In the genomic region with DNA sequence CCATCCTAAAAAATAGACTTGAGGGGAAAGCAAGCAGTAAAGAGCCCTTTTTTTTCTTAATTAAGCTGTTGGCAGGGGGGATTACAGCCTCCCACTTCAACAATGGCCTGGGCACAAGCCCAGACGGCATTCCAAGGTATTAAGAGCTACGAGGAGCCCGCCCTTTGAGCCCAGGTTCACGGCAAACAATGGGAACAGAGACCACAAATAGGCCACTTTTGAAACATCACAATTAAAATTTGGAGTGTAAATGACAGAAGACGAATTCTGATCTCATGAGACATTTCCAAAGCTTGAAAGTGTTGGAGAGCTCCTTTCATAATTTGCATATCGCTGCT, we compare ENCODE assay signal across 10 cellular contexts. TPM values are rescaled to one million over a fixed set of nuclear protein-coding genes. Genes with fewer than 3 reads are reported as not detected.
A peak's percentile ranks its signal among the peaks of the same experiment; 100 is the strongest.
DNase-seq lines count a peak whose midpoint lies in the region; ATAC-seq, FAIRE-seq and TF ChIP-seq lines count a peak whose summit lies in the region.
"Had no signal": no experiment of that assay in that cellular context is flagged by ENCODE, and none has a peak within 500 bp of the region (broad histone marks: within the 10 kb centered on the region; RNA-seq: fewer than 3 reads in every experiment).

No MANE protein-coding gene starts in this region.

- H3K4me3 ChIP-seq in Jurkat, Clone E6-1 (ENCODE audit: low read length): peak overlapping the region; percentile 36
- H3K4me3 ChIP-seq: ovary had no signal

- FAIRE-seq in RCC 7860 (lab: Jason Lieb, UNC): no peak

- no peak for TF ChIP-seq CTCF in nephron (IDR thresholded peaks at IDR 0.05; ENCODE audit: unreplicated experiment in 3 of 3)

- H3K27ac Mint-ChIP-seq in activated naive CD8-positive, alpha-beta T cell treated with anti-CD3 and anti-CD28 coated beads, Interleukin-2, amount 10 ng/mL, durations not matched to agents 7 days and 5 days: peak overlapping the region; percentile 85
- H3K27ac Mint-ChIP-seq in nephron: peak overlapping the region in 2 of 3 experiments; percentile 30 to 62

- ATAC-seq in activated naive CD8-positive, alpha-beta T cell treated with anti-CD3 and anti-CD28 coated beads, Interleukin-2, amount 10 ng/mL, durations not matched to agents 7 days and 5 days (ENCODE audit: low read depth): no peak
- no peak for ATAC-seq in GM21737 (IDR thresholded peaks at IDR 0.05; ENCODE audit: unreplicated experiment)

- peaks cover 19% of the 10 kb centered on the region for H3K36me3 Mint-ChIP-seq in activated naive CD8-positive, alpha-beta T cell treated with anti-CD3 and anti-CD28 coated beads, Interleukin-2, amount 10 ng/mL, durations not matched to agents 7 days and 5 days
- peaks cover 18% of the 10 kb centered on the region for H3K36me3 Mint-ChIP-seq in nephron (ENCODE audit: low read depth)

- H3K4me3 Mint-ChIP-seq in activated naive CD8-positive, alpha-beta T cell treated with anti-CD3 and anti-CD28 coated beads, Interleukin-2, amount 10 ng/mL, durations not matched to agents 7 days and 5 days: peak overlapping the region; percentile 78
- no peak overlapping the region for H3K4me3 Mint-ChIP-seq in nephron

- POLR2A ChIA-PET in activated naive CD8-positive, alpha-beta T cell treated with anti-CD3 and anti-CD28 coated beads, Interleukin-2, amount 10 ng/mL, durations not matched to agents 7 days and 5 days (lab: Charles Lee): interaction anchor here (1.0 to 3.8 kb wide), 7 partner anchors 9 to 117 kb away, joined by 3 to 22 read pairs (median 7); a partner anchor contains a TSS

- peaks cover 81% of the 10 kb centered on the region for H3K4me1 Mint-ChIP-seq in activated naive CD8-positive, alpha-beta T cell treated with anti-CD3 and anti-CD28 coated beads, Interleukin-2, amount 10 ng/mL, durations not matched to agents 7 days and 5 days
- peaks cover 89% of the 10 kb centered on the region for H3K4me1 Mint-ChIP-seq in nephron

- intact Hi-C loops in posterior cingulate gyrus (cut with DNase I): loop anchor here (10.0 kb wide), 1 partner anchor 618 kb away; no protein-coding TSS in a partner anchor

- DNase-seq in D341Med (ENCODE audit: low spot score): peak; percentile 73
- DNase-seq in Jurkat, Clone E6-1 (ENCODE audit: low read depth, low spot score): no peak
- no peak for DNase-seq in activated naive CD8-positive, alpha-beta T cell treated with anti-CD3 and anti-CD28 coated beads, Interleukin-2, amount 10 ng/mL, durations not matched to agents 7 days and 5 days
- DNase-seq in SKM-1 (lab: John Stamatoyannopoulos, UW; ENCODE audit: unreplicated experiment): no peak
- DNase-seq in RCC 7860 (ENCODE audit: low spot score): no peak
- no peak for DNase-seq in posterior cingulate gyrus
- DNase-seq: NCI-H1436, ovary had no signal

- no peaks in the 10 kb centered on the region for H3K27me3 Mint-ChIP-seq in activated naive CD8-positive, alpha-beta T cell treated with anti-CD3 and anti-CD28 coated beads, Interleukin-2, amount 10 ng/mL, durations not matched to agents 7 days and 5 days
- no peaks in the 10 kb centered on the region for H3K27me3 Mint-ChIP-seq in nephron (ENCODE audit: low read depth)

- H3K9me3 Mint-ChIP-seq in activated naive CD8-positive, alpha-beta T cell treated with anti-CD3 and anti-CD28 coated beads, Interleukin-2, amount 10 ng/mL, durations not matched to agents 7 days and 5 days: no peaks in the 10 kb centered on the region
- H3K9me3 Mint-ChIP-seq in nephron: no peaks in the 10 kb centered on the region

RNA-seq across cellular contexts. Expression of a gene that starts 8.9 kb away (rescaled TPM):
- polyA plus RNA-seq in Jurkat, Clone E6-1 (2012; ENCODE audit: insufficient read depth, insufficient read length): 22.0 TPM
- total RNA-seq in activated naive CD8-positive, alpha-beta T cell treated with anti-CD3 and anti-CD28 coated beads, Interleukin-2, amount 10 ng/mL, durations not matched to agents 7 days and 5 days: 10 to 100 TPM; 37.0 to 37.8 TPM

RNA-seq across cellular contexts. Expression of a gene that starts 34.3 kb away (rescaled TPM):
- 41.5 TPM for polyA plus RNA-seq in Jurkat, Clone E6-1 (2012; ENCODE audit: insufficient read depth, insufficient read length)
- total RNA-seq in activated naive CD8-positive, alpha-beta T cell treated with anti-CD3 and anti-CD28 coated beads, Interleukin-2, amount 10 ng/mL, durations not matched to agents 7 days and 5 days: 10 to 100 TPM; 27.2 to 28.2 TPM

RNA-seq across cellular contexts. Expression of a gene that starts 52.1 kb away (rescaled TPM):
- polyA plus RNA-seq in Jurkat, Clone E6-1 (2012; ENCODE audit: insufficient read depth, insufficient read length): 302 TPM
- 100 to 1,000 TPM; 121 TPM for total RNA-seq in activated naive CD8-positive, alpha-beta T cell treated with anti-CD3 and anti-CD28 coated beads, Interleukin-2, amount 10 ng/mL, durations not matched to agents 7 days and 5 days
